In genomic region chr17:19497616-19498015, GRCh38 we compare ENCODE assay signal across 30 cellular contexts. TPM values are rescaled to one million over a fixed set of nuclear protein-coding genes. Genes with fewer than 3 reads are reported as not detected.
"Had no signal": no experiment of that assay in that cellular context is flagged by ENCODE, and none has a peak within 500 bp of the region (broad histone marks: within the 10 kb centered on the region; RNA-seq: fewer than 3 reads in every experiment).

No MANE protein-coding gene starts in this region.

- H3K27ac ChIP-seq: breast epithelium, esophagus muscularis mucosa, gastroesophageal sphincter, heart right ventricle, hepatocyte, VCaP had no signal

- H3K9me3 Mint-ChIP-seq: activated CD4-positive, alpha-beta memory T cell treated with anti-CD3 and anti-CD28 coated beads, Interleukin-2, amount 10 ng/mL, durations not matched to agents 7 days and 5 days; activated CD4-positive, alpha-beta T cell treated with anti-CD3 and anti-CD28 coated beads, Interleukin-2, amount 10 ng/mL, durations not matched to agents 7 days and 5 days; activated T-cell treated with anti-CD3 and anti-CD28 coated beads, Interleukin-2, amount 50 U/mL, for 72 hours; effector memory CD8-positive, alpha-beta T cell had no signal

- H3K4me3 ChIP-seq: breast epithelium, esophagus muscularis mucosa, gastroesophageal sphincter, heart right ventricle, hepatocyte had no signal

- H3K4me1 Mint-ChIP-seq: brain had no signal

- H3K27me3 ChIP-seq: breast epithelium, esophagus muscularis mucosa, gastroesophageal sphincter, hepatocyte had no signal

- H3K36me3 Mint-ChIP-seq: activated naive CD8-positive, alpha-beta T cell; brain; WTC11 had no signal

- H3K36me3 ChIP-seq: breast epithelium, esophagus muscularis mucosa, gastroesophageal sphincter, heart right ventricle had no signal

- ATAC-seq: effector memory CD8-positive, alpha-beta T cell; gastroesophageal sphincter; heart right ventricle; WTC11 had no signal

- H3K27ac Mint-ChIP-seq: activated CD4-positive, alpha-beta memory T cell treated with anti-CD3 and anti-CD28 coated beads, Interleukin-2, amount 10 ng/mL, durations not matched to agents 7 days and 5 days; activated CD4-positive, alpha-beta T cell treated with anti-CD3 and anti-CD28 coated beads, Interleukin-2, amount 10 ng/mL, durations not matched to agents 7 days and 5 days; activated naive CD8-positive, alpha-beta T cell; activated T-cell treated with anti-CD3 and anti-CD28 coated beads, Interleukin-2, amount 50 U/mL, for 72 hours; effector memory CD8-positive, alpha-beta T cell; WTC11 had no signal

- H3K4me1 ChIP-seq: breast epithelium, esophagus muscularis mucosa, gastroesophageal sphincter, heart right ventricle had no signal

- H2AFZ ChIP-seq: hepatocyte had no signal

- DNase-seq: activated CD4-positive, alpha-beta memory T cell treated with anti-CD3 and anti-CD28 coated beads, Interleukin-2, amount 10 ng/mL, durations not matched to agents 7 days and 5 days; activated CD4-positive, alpha-beta T cell treated with anti-CD3 and anti-CD28 coated beads for 1 hour; activated CD4-positive, alpha-beta T cell treated with anti-CD3 and anti-CD28 coated beads for 4 hours; activated CD4-positive, alpha-beta T cell treated with anti-CD3 and anti-CD28 coated beads, Interleukin-2, amount 10 ng/mL, durations not matched to agents 7 days and 5 days; activated CD4-positive, alpha-beta T cell treated with anti-CD3 and anti-CD28 coated beads, Interleukin-2, amount 50 U/mL, for 4 hours; activated effector memory CD4-positive, alpha-beta T cell treated with Interleukin-2 at 50 U/mL for 16 hours; activated gamma-delta T cell treated with Interleukin-2 at 50 U/mL for 16 hours; activated naive CD4-positive, alpha-beta T cell treated with anti-CD3 and anti-CD28 coated beads, Interleukin-2, amount 50 U/mL, for 16 hours; activated naive CD4-positive, alpha-beta T cell treated with Interleukin-2 at 50 U/mL for 16 hours; activated T-cell treated with anti-CD3 and anti-CD28 coated beads, Interleukin-2, amount 50 U/mL, for 1 hour; activated T-cell treated with anti-CD3 and anti-CD28 coated beads, Interleukin-2, amount 50 U/mL, for 72 hours; amniotic stem cell; anterior cingulate cortex; caudate nucleus; cortex of kidney; dermis blood vessel endothelial cell; effector CD4-positive, alpha-beta T cell; effector memory CD8-positive, alpha-beta T cell; erythroblast; foreskin melanocyte; heart right ventricle; T-helper 2 cell had no signal

- H3K4me2 ChIP-seq: hepatocyte had no signal

- H3K79me2 ChIP-seq: hepatocyte had no signal

- H3K4me3 Mint-ChIP-seq: activated CD4-positive, alpha-beta memory T cell treated with anti-CD3 and anti-CD28 coated beads, Interleukin-2, amount 10 ng/mL, durations not matched to agents 7 days and 5 days; activated CD4-positive, alpha-beta T cell treated with anti-CD3 and anti-CD28 coated beads, Interleukin-2, amount 10 ng/mL, durations not matched to agents 7 days and 5 days; activated naive CD8-positive, alpha-beta T cell; activated T-cell treated with anti-CD3 and anti-CD28 coated beads, Interleukin-2, amount 50 U/mL, for 72 hours; effector memory CD8-positive, alpha-beta T cell; WTC11 had no signal

- H3K9me3 ChIP-seq: breast epithelium, esophagus muscularis mucosa, gastroesophageal sphincter, heart right ventricle had no signal

RNA-seq across cellular contexts. Expression of gene SLC47A1, which starts 36.0 kb away (rescaled TPM):
- total RNA-seq: activated CD4-positive, alpha-beta T cell treated with anti-CD3 and anti-CD28 coated beads, Interleukin-2, amount 10 ng/mL, durations not matched to agents 7 days and 5 days had no signal
